9 cellular contexts compared by ENCODE assay signal in the genomic region with DNA sequence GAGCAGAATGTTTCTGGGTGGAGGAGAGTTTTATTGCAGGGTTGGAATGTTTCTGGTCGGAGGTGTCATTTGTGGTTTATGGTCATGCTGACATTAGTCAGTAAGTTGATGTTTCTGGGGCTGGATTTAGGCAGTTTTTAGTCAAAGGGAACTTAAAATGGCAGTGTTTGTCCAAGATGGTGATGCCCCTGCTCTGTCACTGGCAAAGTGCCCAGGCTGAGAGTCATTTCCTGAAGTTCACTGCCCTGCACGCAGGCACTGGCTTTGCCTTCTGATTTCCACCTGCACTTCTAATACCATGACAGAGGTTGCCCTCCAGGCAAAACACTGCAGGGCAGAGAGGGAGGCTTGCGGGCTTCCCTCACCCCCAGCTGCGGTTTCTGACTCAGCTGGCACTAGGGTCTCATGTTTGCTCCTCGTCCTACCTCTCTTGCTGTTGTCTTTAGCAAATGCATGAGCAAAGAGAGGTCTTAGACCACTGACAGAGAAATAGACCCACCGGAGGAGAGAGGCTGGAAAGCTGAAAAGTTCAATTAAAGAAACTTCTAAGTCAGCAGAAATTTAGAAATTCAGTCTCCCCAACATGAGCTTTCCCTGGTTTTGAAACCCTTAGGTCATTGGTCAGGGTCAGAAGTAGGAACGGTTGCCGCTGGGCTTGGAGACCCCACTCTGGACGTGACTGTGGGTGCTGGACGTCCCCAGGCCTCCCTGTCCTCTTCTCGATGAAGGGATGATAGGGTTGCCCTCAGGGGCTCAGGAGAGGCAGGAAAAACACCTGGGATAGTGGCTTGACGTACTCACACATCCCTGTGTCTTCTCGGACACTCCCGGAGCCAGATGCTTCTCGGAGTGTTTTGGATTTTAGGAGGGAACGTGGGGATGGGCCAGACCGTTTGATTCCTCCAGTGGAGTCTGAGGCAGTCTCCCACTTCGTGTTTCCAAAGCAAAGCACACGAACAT. TPM values are rescaled to one million over a fixed set of nuclear protein-coding genes. Genes with fewer than 3 reads are reported as not detected.
DNase-seq lines count a peak whose midpoint lies in the region; ATAC-seq and TF ChIP-seq lines count a peak whose summit lies in the region.
"Had no signal": no experiment of that assay in that cellular context is flagged by ENCODE, and none has a peak within 500 bp of the region (broad histone marks: within the 10 kb centered on the region; RNA-seq: fewer than 3 reads in every experiment).

No MANE protein-coding gene starts in this region.

- no peaks in the 10 kb centered on the region; the same call in 1 of the 2 replicates for H3K79me2 ChIP-seq in PC-3 (ENCODE audit: low read length)

- peaks cover 8% of the 10 kb centered on the region for H3K36me3 ChIP-seq in PC-3 (ENCODE audit: low read depth, low read length)

- BruUV-seq in PC-3 (replicated peaks; lab: Mats Ljungman, UMichigan), result TSS peak; percentile 67

- H3K9me2 ChIP-seq in PC-3 (replicated peaks; ENCODE audit: low read length), result no peaks in the 10 kb centered on the region

- intact Hi-C loops in PC-3 (cut with micrococcal nuclease), result loop anchor here (1.0 to 2.0 kb wide), 2 partner anchors 11 to 27 kb away; a partner anchor contains a TSS

- POLR2A ChIA-PET in PC-3 (lab: Charles Lee; ENCODE audit: unreplicated experiment), result interaction anchor here (0.6 to 0.7 kb wide), 2 partner anchors 11 to 17 kb away, joined by 3 to 6 read pairs; no protein-coding TSS in a partner anchor

- H3K27me3 ChIP-seq in PC-3 (ENCODE audit: low read length), result no peaks in the 10 kb centered on the region

- peak overlapping the region; percentile 83 for H3K9ac ChIP-seq in PC-3 (ENCODE audit: low read length)

- H3F3A ChIP-seq in PC-3 (ENCODE audit: low read length, unreplicated experiment), result no peaks in the 10 kb centered on the region

- peak overlapping the region; percentile 99 for H3K27ac ChIP-seq in PC-3 (ENCODE audit: low read length)

- TF ChIP-seq CTCF in PC-3 (conservative IDR thresholded peaks at IDR 0.05; ENCODE audit: low read depth, low read length), result no peak

- ATAC-seq in PC-3, result peak; percentile 92
- ATAC-seq in HG02759 (IDR thresholded peaks at IDR 0.05; ENCODE audit: unreplicated experiment), result no peak

- H3K4me2 ChIP-seq in PC-3 (ENCODE audit: low read length), result peak overlapping the region; percentile 77

- no peaks in the 10 kb centered on the region for H3K9me3 ChIP-seq in PC-3 (ENCODE audit: low read length)

- no peaks in the 10 kb centered on the region for H4K20me1 ChIP-seq in PC-3 (ENCODE audit: low read length)

- CTCF ChIA-PET in PC-3 (lab: Charles Lee), result interaction anchor here (0.5 kb wide), 1 partner anchor 297 kb away, joined by 5 read pairs; no protein-coding TSS in a partner anchor

- DNase-seq in A172 (ENCODE audit: low spot score) (peak; percentile 99), EH (ENCODE audit: low read depth) (peak; percentile 91), PC-3 (peak; percentile 97), fibroblast of gingiva (ENCODE audit: low read depth) (peak; percentile 19), NCI-H526 (lab: John Stamatoyannopoulos, UW) (no peak), NCI-H1436 (lab: John Stamatoyannopoulos, UW) (no peak), NCI-H345 (lab: John Stamatoyannopoulos, UW) (no peak)
- DNase-seq: trophoblast cell had no signal

- no peak overlapping the region for H2AFZ ChIP-seq in PC-3 (ENCODE audit: low read length)

- peak overlapping the region; percentile 31; the same call in 1 of the 2 replicates for H3K4me3 ChIP-seq in PC-3 (ENCODE audit: low read length)

- peaks cover 35% of the 10 kb centered on the region for H3K4me1 ChIP-seq in PC-3 (ENCODE audit: insufficient read depth, low read length)

RNA-seq across cellular contexts. Expression of a gene that starts 26.3 kb away (rescaled TPM):
- total RNA-seq in A172 (2014; rRNA removed; shearing (Covaris generic)), result 1.8 and 2.3 TPM in 2 replicates
- 26.9 and 35.5 TPM in 2 replicates for total RNA-seq in PC-3 (2014; rRNA removed)

Comparison
In these comparisons a context has a peak if more than half of its experiments do, and no peak if none do; other contexts are left out.
1. DNase-seq: peak in A172 (single experiment), EH (single experiment), PC-3 (single experiment) and fibroblast of gingiva (single experiment); none in NCI-H526 (0 of 2), NCI-H1436 (single experiment) and NCI-H345 (single experiment).